ENCODE assay signal across 3 cellular contexts in genomic region chr5:2627867-2628266, GRCh38.
"Had no signal": no experiment of that assay in that cellular context is flagged by ENCODE, and none has a peak within 500 bp of the region (broad histone marks: within the 10 kb centered on the region; RNA-seq: fewer than 3 reads in every experiment).

No MANE protein-coding gene starts in this region.

- DNase-seq: GDM1, GF-D8 had no signal

- H3K4me3 ChIP-seq: GM12878 had no signal

- ATAC-seq: GM12878 had no signal
